Comparison of ENCODE assay signal across 11 cellular contexts in genomic region chr5:40605295-40605958, GRCh38.
A peak's percentile ranks its signal among the peaks of the same experiment; 100 is the strongest.
DNase-seq lines count a peak whose midpoint lies in the region; ATAC-seq and TF ChIP-seq lines count a peak whose summit lies in the region.
"Had no signal": no experiment of that assay in that cellular context is flagged by ENCODE, and none has a peak within 500 bp of the region (broad histone marks: within the 10 kb centered on the region; RNA-seq: fewer than 3 reads in every experiment).

No MANE protein-coding gene starts in this region.

- TF ChIP-seq EP300 in gastroesophageal sphincter (IDR thresholded peaks at IDR 0.05): no peak

- peak overlapping the region in 1 of 2 donors; percentile 38 for H3K4me3 ChIP-seq in CD4-positive, alpha-beta memory T cell (ENCODE audit: low read length in 2 of 2)
- H3K4me3 ChIP-seq in gastroesophageal sphincter: no peak overlapping the region
- H3K4me3 ChIP-seq: adrenal gland, right lobe of liver had no signal

- H3K9me3 Mint-ChIP-seq in CD4-positive, alpha-beta memory T cell: no peaks in the 10 kb centered on the region

- ATAC-seq in gastroesophageal sphincter: no peak
- ATAC-seq: HCT116 had no signal

- 82 to 83% methylated on average over 4 of the region's 4 CpGs for WGBS in gastroesophageal sphincter (ENCODE audit: low coverage in 1 of 2), 2 donors

- CTCF ChIA-PET in CD4-positive, alpha-beta memory T cell (lab: Charles Lee; ENCODE audit: partially characterized antibody): interaction anchor here (1.3 kb wide), 1 partner anchor 47 kb away, joined by 3 read pairs; no protein-coding TSS in a partner anchor

- H3K9me3 ChIP-seq in CD4-positive, alpha-beta memory T cell (ENCODE audit: control insufficient read depth in 1 of 2, low read length in 2 of 2): no peaks in the 10 kb centered on the region
- H3K9me3 ChIP-seq in gastroesophageal sphincter: no peaks in the 10 kb centered on the region
- H3K9me3 ChIP-seq: adrenal gland, right lobe of liver had no signal

- H3K4me1 Mint-ChIP-seq in CD4-positive, alpha-beta memory T cell: peaks cover 33 to 59% (median 45%) of the 10 kb centered on the region in 4 donors

- intact Hi-C loops in CD4-positive, alpha-beta memory T cell (cut with micrococcal nuclease): loop anchor here (5.0 kb wide), 1 partner anchor 77 kb away; no protein-coding TSS in a partner anchor

- H3K4me3 Mint-ChIP-seq in CD4-positive, alpha-beta memory T cell: peak overlapping the region; percentile 77 to 93 (median 84)

- no peak for TF ChIP-seq POLR2A in gastroesophageal sphincter (IDR thresholded peaks at IDR 0.05)

- H3K27ac ChIP-seq in CD4-positive, alpha-beta memory T cell (ENCODE audit: low read depth, low read length): no peak overlapping the region
- no peak overlapping the region for H3K27ac ChIP-seq in gastroesophageal sphincter
- H3K27ac ChIP-seq: right lobe of liver had no signal

- H3K27me3 ChIP-seq in CD4-positive, alpha-beta memory T cell (ENCODE audit: insufficient read depth, low read length): no peaks in the 10 kb centered on the region
- no peaks in the 10 kb centered on the region for H3K27me3 ChIP-seq in gastroesophageal sphincter
- H3K27me3 ChIP-seq: adrenal gland, right lobe of liver had no signal

- peak; percentile 39 to 52 (median 52) for DNase-seq in CD4-positive, alpha-beta memory T cell
- DNase-seq in KG1 (lab: John Stamatoyannopoulos, UW): peak; percentile 14
- DNase-seq in T-helper 22 cell (ENCODE audit: low read depth): peak; percentile 1
- peak; percentile 57 for DNase-seq in iris pigment epithelial cell (ENCODE audit: low read depth)
- no peak for DNase-seq in NCI-H345 treated with DMSO at 0.1 percent for 48 hours (lab: John Stamatoyannopoulos, UW; ENCODE audit: unreplicated experiment)
- no peak for DNase-seq in stimulated activated CD4-positive, alpha-beta T cell treated with anti-CD3 and anti-CD28 coated beads, Interleukin-1b, Interleukin-23, amount 100 ng/mL, for 48 hours
- DNase-seq in GM20000 (ENCODE audit: low spot score): no peak

- peaks cover 53% of the 10 kb centered on the region for H3K4me1 ChIP-seq in CD4-positive, alpha-beta memory T cell (ENCODE audit: insufficient read depth, low read length)
- H3K4me1 ChIP-seq in gastroesophageal sphincter: no peaks in the 10 kb centered on the region
- H3K4me1 ChIP-seq: adrenal gland, right lobe of liver had no signal

- no peaks in the 10 kb centered on the region for H3K36me3 Mint-ChIP-seq in CD4-positive, alpha-beta memory T cell

- TF ChIP-seq CTCF in GM20000 (IDR thresholded peaks at IDR 0.05; ENCODE audit: extremely low read depth, missing control alignments) (no peak), gastroesophageal sphincter (IDR thresholded peaks at IDR 0.05) (no peak)

- H3K27me3 Mint-ChIP-seq in CD4-positive, alpha-beta memory T cell: no peaks in the 10 kb centered on the region

- no peaks in the 10 kb centered on the region for H3K36me3 ChIP-seq in CD4-positive, alpha-beta memory T cell (ENCODE audit: insufficient read depth, low read length)
- no peaks in the 10 kb centered on the region for H3K36me3 ChIP-seq in gastroesophageal sphincter
- H3K36me3 ChIP-seq: adrenal gland, right lobe of liver had no signal

- peak overlapping the region in 6 of 7 donors; percentile 2 to 89 (median 79) for H3K27ac Mint-ChIP-seq in CD4-positive, alpha-beta memory T cell

- POLR2A ChIA-PET in CD4-positive, alpha-beta memory T cell (lab: Charles Lee; ENCODE audit: partially characterized antibody): interaction anchor here (0.8 to 2.2 kb wide), 10 partner anchors 16 to 219 kb away, joined by 3 to 8 read pairs (median 4); partner anchors contain the start of gene PTGER4

Comparison
In these comparisons a context has a peak if more than half of its experiments do, and no peak if none do; other contexts are left out.
1. DNase-seq: peak in CD4-positive, alpha-beta memory T cell (5 of 5), KG1 (single experiment), T-helper 22 cell (single experiment) and iris pigment epithelial cell (single experiment); none in NCI-H345 treated with DMSO at 0.1 percent for 48 hours (single experiment), stimulated activated CD4-positive, alpha-beta T cell treated with anti-CD3 and anti-CD28 coated beads, Interleukin-1b, Interleukin-23, amount 100 ng/mL, for 48 hours (single experiment) and GM20000 (single experiment).